In genomic region chr4:60201052-60201673, GRCh38 we compare ENCODE assay signal across 8 cellular contexts.
DNase-seq lines count a peak whose midpoint lies in the region; ATAC-seq and TF ChIP-seq lines count a peak whose summit lies in the region.

No MANE protein-coding gene starts in this region.

- no peak overlapping the region for H3K4me3 ChIP-seq in dorsolateral prefrontal cortex
- H3K4me3 ChIP-seq in vagina: no peak overlapping the region

- intact Hi-C loops in dorsolateral prefrontal cortex (cut with DNase I): loop anchor here (5.0 to 10.0 kb wide), 2 partner anchors 954 to 956 kb away; no protein-coding TSS in a partner anchor
- intact Hi-C loops in vagina (cut with DNase I): no loop called here

- no peaks in the 10 kb centered on the region for H3K9me3 ChIP-seq in vagina

- TF ChIP-seq POLR2A in vagina (IDR thresholded peaks at IDR 0.05): no peak

- ATAC-seq in GM21619 (IDR thresholded peaks at IDR 0.05; ENCODE audit: unreplicated experiment): peak; percentile 86

- H3K4me1 ChIP-seq in vagina: no peaks in the 10 kb centered on the region

- no peaks in the 10 kb centered on the region for H3K27me3 ChIP-seq in dorsolateral prefrontal cortex
- no peaks in the 10 kb centered on the region for H3K27me3 ChIP-seq in vagina

- no peaks in the 10 kb centered on the region for H3K36me3 ChIP-seq in vagina

- peak; percentile 78 to 98 (median 90) for TF ChIP-seq CTCF in dorsolateral prefrontal cortex (IDR thresholded peaks at IDR 0.05 in 54 of 56, conservative IDR thresholded peaks at IDR 0.05 in 2 of 56; ENCODE audit: low read depth in 1 of 56, partially characterized antibody in 56 of 56)
- peak; percentile 15 to 71 (median 39) for TF ChIP-seq CTCF in vagina (IDR thresholded peaks at IDR 0.05)

- DNase-seq in SIG-M5 treated with dmso at 0.1 percent for 504 hours (lab: John Stamatoyannopoulos, UW; ENCODE audit: unreplicated experiment) (peak; percentile 58), SIG-M5 (lab: John Stamatoyannopoulos, UW) (no peak), KG1 (lab: John Stamatoyannopoulos, UW) (peak; percentile 61), SHP77 (lab: John Stamatoyannopoulos, UW) (peak; percentile 20 to 32), dorsolateral prefrontal cortex (peak in 4 of 10 donors; percentile 14 to 44 (median 30)), middle frontal gyrus (ENCODE audit: extremely low spot score, low spot score) (peak; percentile 21), vagina (ENCODE audit: extremely low spot score in 2 of 2) (no peak)

- no peak overlapping the region for H3K27ac ChIP-seq in dorsolateral prefrontal cortex
- H3K27ac ChIP-seq in vagina: no peak overlapping the region

Comparison
In these comparisons a context has a peak if more than half of its experiments do, and no peak if none do; other contexts are left out.
1. DNase-seq: peak in SIG-M5 treated with dmso at 0.1 percent for 504 hours (single experiment), KG1 (single experiment), SHP77 (2 of 2) and middle frontal gyrus (single experiment); none in SIG-M5 (single experiment) and vagina (0 of 2).